25 cellular contexts compared by ENCODE assay signal in the genomic region with DNA sequence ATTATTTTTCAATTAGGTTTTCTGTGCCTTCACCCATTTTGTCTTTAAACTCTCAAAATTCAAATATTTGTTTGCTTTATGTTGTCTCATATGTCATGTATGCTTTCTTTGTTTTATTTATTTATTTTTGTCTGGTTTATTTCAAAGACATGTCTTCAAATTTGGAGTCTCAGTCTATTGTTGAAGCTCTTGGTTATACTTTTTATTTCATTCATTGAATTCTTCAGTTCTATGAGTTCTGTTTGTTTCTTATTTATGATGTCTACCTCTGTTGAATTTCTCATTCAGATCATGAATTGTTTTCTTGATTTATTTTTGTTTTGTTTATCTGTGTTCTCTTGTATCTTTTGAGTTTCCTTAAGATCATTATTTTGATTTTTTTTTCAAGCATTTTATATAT. TPM values are rescaled to one million over a fixed set of nuclear protein-coding genes. Genes with fewer than 3 reads are reported as not detected.
DNase-seq lines count a peak whose midpoint lies in the region; ATAC-seq, FAIRE-seq and TF ChIP-seq lines count a peak whose summit lies in the region.
"Had no signal": no experiment of that assay in that cellular context is flagged by ENCODE, and none has a peak within 500 bp of the region (broad histone marks: within the 10 kb centered on the region; RNA-seq: fewer than 3 reads in every experiment).

No MANE protein-coding gene starts in this region.

- DNase-seq in Karpas-422 (peak; percentile 51), K562 (ENCODE audit: extremely low read depth in 1 of 4, low spot score in 3 of 4) (no peak), CD14-positive monocyte (ENCODE audit: low spot score) (no peak)
- DNase-seq: AML-193; CD4-positive, alpha-beta memory T cell; DMS53; DND-41; EL; GM23248; HCEC 1CT; HFFc6 had no signal

- peaks cover 15% of the 10 kb centered on the region for H3K79me2 ChIP-seq in Karpas-422 (ENCODE audit: low read length)
- H3K79me2 ChIP-seq in K562 (ENCODE audit: control insufficient read depth, insufficient read depth, low read length), result no peaks in the 10 kb centered on the region

- H3K27me3 Mint-ChIP-seq in CD14-positive monocyte (ENCODE audit: low read depth in 3 of 3), result no peaks in the 10 kb centered on the region
- H3K27me3 Mint-ChIP-seq: CD4-positive, alpha-beta memory T cell; IgD-negative memory B cell had no signal

- FAIRE-seq in A204.1 (lab: Jason Lieb, UNC), result peak; percentile 46
- FAIRE-seq in G401.6 (lab: Jason Lieb, UNC), result peak; percentile 54
- no peak for FAIRE-seq in K562 (lab: Jason Lieb, UNC)
- FAIRE-seq: GM12892, GM18507, H54, HTR-8/SVneo had no signal

- no peaks in the 10 kb centered on the region for H3K4me1 Mint-ChIP-seq in CD14-positive monocyte

- TF ChIP-seq RAD21 in K562 (CRISPR knock-in tag; conservative IDR thresholded peaks at IDR 0.05 in 1 of 2, IDR thresholded peaks at IDR 0.05 in 1 of 2), result no peak

- TF ChIP-seq CTCF in K562 (IDR thresholded peaks at IDR 0.05 in 2 of 3, conservative IDR thresholded peaks at IDR 0.05 in 1 of 3; ENCODE audit: insufficient read depth in 2 of 3, low read depth in 1 of 3, low read length in 3 of 3), result no peak
- TF ChIP-seq CTCF in CD14-positive monocyte (IDR thresholded peaks at IDR 0.05), result no peak

- peaks cover 81% of the 10 kb centered on the region for H3K36me3 ChIP-seq in Karpas-422 (ENCODE audit: insufficient read depth, low read length)
- peaks cover 17% of the 10 kb centered on the region; the same call in 2 of the 3 replicates for H3K36me3 ChIP-seq in K562 (ENCODE audit: control insufficient read depth, insufficient read depth, low read length)

- intact Hi-C loops in K562 (cut with micrococcal nuclease) (no loop called here), CD14-positive monocyte (cut with micrococcal nuclease) (no loop called here)

- no peaks in the 10 kb centered on the region for H3K9me1 ChIP-seq in K562 (ENCODE audit: control insufficient read depth, insufficient read depth, low read length)

- H3K4me1 ChIP-seq in Karpas-422 (ENCODE audit: low read length) (no peaks in the 10 kb centered on the region), K562 (replicated peaks in 1 of 2; ENCODE audit: control insufficient read depth in 2 of 2, insufficient read depth in 2 of 2, low read length in 2 of 2) (no peaks in the 10 kb centered on the region)
- H3K4me1 ChIP-seq: A549 had no signal

- no TSS peak for BruUV-seq in K562 (replicated peaks; lab: Mats Ljungman, UMichigan)

- H2AFZ ChIP-seq in Karpas-422 (ENCODE audit: low read length), result no peak overlapping the region
- H2AFZ ChIP-seq in K562 (ENCODE audit: low read depth, low read length), result no peak overlapping the region
- H2AFZ ChIP-seq: GM23248 had no signal

- POLR2A ChIA-PET in K562 (lab: Yijun Ruan, JAX), result no interaction called here

- TF ChIP-seq POLR2A in K562 (conservative IDR thresholded peaks at IDR 0.05), result no peak

- H3K9ac ChIP-seq in Karpas-422 (ENCODE audit: low read length) (no peak overlapping the region), K562 (ENCODE audit: insufficient read depth in 1 of 2, low read depth in 2 of 2, low read length in 2 of 2) (no peak overlapping the region)
- H3K9ac ChIP-seq: GM23248, KMS-11 had no signal

- no peaks in the 10 kb centered on the region for H3K27me3 ChIP-seq in Karpas-422 (ENCODE audit: low read length)
- H3K27me3 ChIP-seq in K562 (ENCODE audit: control insufficient read depth in 2 of 2, insufficient read depth in 2 of 2, low read length in 2 of 2), result no peaks in the 10 kb centered on the region

- TF ChIP-seq EP300 in K562 (IDR thresholded peaks at IDR 0.05; ENCODE audit: low read length), result no peak

- H3K4me3 ChIP-seq in Karpas-422 (ENCODE audit: low read length) (no peak overlapping the region), K562 (no peak overlapping the region)
- H3K4me3 ChIP-seq: A549, GM23248 had no signal

- H3K27ac Mint-ChIP-seq in CD14-positive monocyte, result no peak overlapping the region
- H3K27ac Mint-ChIP-seq: CD4-positive, alpha-beta memory T cell; HFFc6; IgD-negative memory B cell had no signal

- H3K9me3 Mint-ChIP-seq in CD14-positive monocyte, result peaks cover 37 to 72% (median 53%) of the 10 kb centered on the region in 7 donors

- no peaks in the 10 kb centered on the region for H3K9me2 ChIP-seq in Karpas-422 (replicated peaks; ENCODE audit: insufficient read depth, low read length)

- H4K20me1 ChIP-seq in Karpas-422 (ENCODE audit: insufficient read depth, low read depth, low read length), result no peaks in the 10 kb centered on the region
- H4K20me1 ChIP-seq in K562 (replicated peaks; ENCODE audit: control insufficient read depth, insufficient read depth, low read length), result no peaks in the 10 kb centered on the region

- H3K9me3 ChIP-seq in Karpas-422 (ENCODE audit: low read length), result peaks cover 49% of the 10 kb centered on the region
- H3K9me3 ChIP-seq in K562 (replicated peaks; ENCODE audit: control insufficient read depth, insufficient read depth, low read depth, low read length), result peaks cover 12% of the 10 kb centered on the region

- in situ Hi-C loops in K562 (cut with MboI), result no loop called here

- H3K27ac ChIP-seq in Karpas-422 (ENCODE audit: low read length) (no peak overlapping the region), K562 (ENCODE audit: extremely low read depth, low read depth, low read length) (no peak overlapping the region)
- H3K27ac ChIP-seq: A549, C4-2B, GM23248, HL-60, KMS-11 had no signal

- CTCF ChIA-PET in K562 (lab: Yijun Ruan, JAX; ENCODE audit: low intra/inter-chr PET ratio), result no interaction called here

- H3K4me2 ChIP-seq in Karpas-422 (ENCODE audit: low read depth, low read length, poor library complexity, severe bottlenecking) (no peak overlapping the region), K562 (ENCODE audit: insufficient read depth, low read length) (no peak overlapping the region)
- H3K4me2 ChIP-seq: A549, KMS-11 had no signal

- H3K36me3 Mint-ChIP-seq in CD14-positive monocyte, result peaks cover 48 to 67% of the 10 kb centered on the region in 2 donors

- H3K4me3 Mint-ChIP-seq in CD14-positive monocyte, result no peak overlapping the region
- H3K4me3 Mint-ChIP-seq: CD4-positive, alpha-beta memory T cell; HFFc6 had no signal

- no peak for ATAC-seq in K562
- no peak for ATAC-seq in HG02970 (IDR thresholded peaks at IDR 0.05; ENCODE audit: low FRiP score, unreplicated experiment)
- ATAC-seq in HG03045 (IDR thresholded peaks at IDR 0.05; ENCODE audit: unreplicated experiment), result no peak
- ATAC-seq in esophagus mucosa, result no peak
- ATAC-seq: A549 had no signal

TF ChIP-seq in K562, 482 proteins besides CTCF, POLR2A, EP300 and RAD21 (continues in another document):
- no peak for TF ChIP-seq CREB3 (tag; conservative IDR thresholded peaks at IDR 0.05; ENCODE audit: low read depth)
- TF ChIP-seq FOXJ2 (tag; IDR thresholded peaks at IDR 0.05), result no peak
- TF ChIP-seq NR2F6 (CRISPR knock-in tag; IDR thresholded peaks at IDR 0.05), result no peak
- TF ChIP-seq CBX5 (IDR thresholded peaks at IDR 0.05; ENCODE audit: borderline replicate concordance, low read depth), result 0 out of 2 replicates have a peak, but pooled peaks have one; percentile 35
- TF ChIP-seq ZC3H8 (IDR thresholded peaks at IDR 0.05), result 0 out of 2 replicates have a peak, but pooled peaks have one; percentile 20
- no peak for TF ChIP-seq ZNF316 (IDR thresholded peaks at IDR 0.05)
- peak; percentile 97 for TF ChIP-seq TRIM28 (IDR thresholded peaks at IDR 0.05)
- peak in 1 of 2 experiments; percentile 86; a peak in 2 of 3 replicates for TF ChIP-seq CBX3 (IDR thresholded peaks at IDR 0.05; ENCODE audit: borderline replicate concordance in 1 of 2, low read length in 2 of 2)
- 0 out of 2 replicates have a peak, but pooled peaks have one; percentile 31 for TF ChIP-seq NBN (IDR thresholded peaks at IDR 0.05; ENCODE audit: low read depth)
- TF ChIP-seq ZEB2 (IDR thresholded peaks at IDR 0.05), result peak; percentile 73

RNA-seq across cellular contexts. Expression of gene AP4E1, which starts 55.6 kb away (rescaled TPM):
- 13.6 and 26.5 TPM in 2 replicates for total RNA-seq in Karpas-422 (2014; rRNA removed; shearing (Covaris generic); ENCODE audit: low replicate concordance)
- total RNA-seq in K562 (2011; cell fraction: chromatin; rRNA removed; ENCODE audit: low replicate concordance), result 7.9 and 26.9 TPM in 2 replicates
- total RNA-seq in K562 (2011; cell fraction: nucleolus; rRNA removed), result 3.9 and 4.0 TPM in 2 replicates
- total RNA-seq in K562 (2011; cell fraction: nucleoplasm; rRNA removed), result 9.6 and 11.8 TPM in 2 replicates
- total RNA-seq in K562 (2014; rRNA removed), result 4.3 and 5.3 TPM in 2 replicates
- 11.5 and 12.6 TPM in 2 replicates for total RNA-seq in K562 (2014; rRNA removed; fragmentation: Illumina TruSeq; extraction: Trizol)
- 8.9 and 10.2 TPM in 2 replicates for total RNA-seq in K562 (2015; rRNA removed; fragmentation: Illumina TruSeq; extraction: Trizol)
- total RNA-seq in K562 (2021), result 9.2 and 9.3 TPM in 2 replicates
- 3.0 and 4.4 TPM in 2 replicates for polyA plus RNA-seq in K562 (2011; rRNA removed)
- polyA plus RNA-seq in K562 (2011; cell fraction: cytosol; rRNA removed), result 0.85 and 1.6 TPM in 2 replicates
- polyA plus RNA-seq in K562 (2011; cell fraction: nucleus; rRNA removed), result 1.4 and 2.2 TPM in 2 replicates
- polyA plus RNA-seq in K562 (2012), result 4.2 and 4.4 TPM in 2 replicates
- 6.6 and 7.9 TPM in 2 replicates for polyA plus RNA-seq in K562 (2014; fragmentation: Illumina TruSeq; extraction: Trizol)
- polyA plus RNA-seq in K562 (2014; fragmentation: Nextera tagmentation; extraction: Ambion mirVana), result 1 to 10 TPM; 1.3 to 2.2 TPM
- polyA plus RNA-seq in K562 (2014; rRNA removed), result 3.7 and 4.5 TPM in 2 replicates
- polyA minus RNA-seq in K562 (2011; rRNA and poly(A)+ RNA removed), result 8.4 and 9.4 TPM in 2 replicates
- 2.5 and 3.6 TPM in 2 replicates for polyA minus RNA-seq in K562 (2011; cell fraction: cytosol; rRNA and poly(A)+ RNA removed)
- polyA minus RNA-seq in K562 (2011; cell fraction: nucleus; rRNA and poly(A)+ RNA removed), result 3.5 and 5.8 TPM in 2 replicates
- polyA plus RNA-seq in CD14-positive monocyte, result 1 to 10 TPM; 5.3 to 7.7 TPM
- 8.0 TPM for total RNA-seq in esophagus mucosa
